In the genomic region with DNA sequence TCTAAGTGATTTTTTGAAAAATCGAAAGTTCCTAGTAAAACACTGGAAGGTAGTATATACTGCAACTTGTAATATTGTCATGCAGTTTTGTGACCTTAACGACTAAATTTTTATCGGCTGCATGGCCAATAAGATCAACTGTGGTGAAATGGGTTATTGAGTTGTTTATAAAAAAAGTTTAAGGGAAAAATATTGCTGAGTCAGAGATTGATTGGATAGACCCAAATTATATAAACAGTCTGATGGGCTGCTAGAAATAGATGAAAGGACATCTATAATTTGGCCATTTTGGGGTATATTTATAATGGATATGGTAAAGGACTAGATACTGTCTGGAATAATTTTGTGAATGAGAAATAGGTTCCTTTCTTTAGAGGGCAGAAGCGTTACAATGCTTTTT, we compare ENCODE assay signal across 34 cellular contexts.
"Had no signal": no experiment of that assay in that cellular context is flagged by ENCODE, and none has a peak within 500 bp of the region (broad histone marks: within the 10 kb centered on the region; RNA-seq: fewer than 3 reads in every experiment).

No MANE protein-coding gene starts in this region.

- H3K36me3 ChIP-seq: brain microvascular endothelial cell had no signal

- DNase-seq: activated CD4-positive, alpha-beta memory T cell treated with anti-CD3 and anti-CD28 coated beads, Interleukin-2, amount 10 ng/mL, durations not matched to agents 7 days and 5 days; activated CD4-positive, alpha-beta T cell treated with anti-CD3 and anti-CD28 coated beads for 1 hour; activated CD4-positive, alpha-beta T cell treated with anti-CD3 and anti-CD28 coated beads for 36 hours; activated CD4-positive, alpha-beta T cell treated with anti-CD3 and anti-CD28 coated beads for 48 hours; activated CD4-positive, alpha-beta T cell treated with anti-CD3 and anti-CD28 coated beads, Interleukin-2, amount 10 ng/mL, durations not matched to agents 7 days and 5 days; activated CD4-positive, alpha-beta T cell treated with anti-CD3 and anti-CD28 coated beads, Interleukin-2, amount 50 U/mL, for 48 hours; activated CD4-positive, CD25-positive, alpha-beta regulatory T cell; activated CD8-positive, alpha-beta memory T cell treated with anti-CD3 and anti-CD28 coated beads for 24 hours; activated CD8-positive, alpha-beta memory T cell treated with anti-CD3 and anti-CD28 coated beads, Interleukin-2, amount 10 ng/mL, durations not matched to agents 7 days and 5 days; activated CD8-positive, alpha-beta memory T cell treated with anti-CD3 and anti-CD28 coated beads, Interleukin-2, amount 50 U/mL, for 48 hours; activated CD8-positive, alpha-beta T cell treated with anti-CD3 and anti-CD28 coated beads, Interleukin-2, amount 10 ng/mL, durations not matched to agents 7 days and 5 days; activated effector memory CD4-positive, alpha-beta T cell treated with anti-CD3 and anti-CD28 coated beads, Interleukin-2, amount 50 U/mL, for 16 hours; activated gamma-delta T cell treated with Interleukin-2 at 50 U/mL for 16 hours; activated naive CD4-positive, alpha-beta T cell; activated naive CD4-positive, alpha-beta T cell treated with anti-CD3 and anti-CD28 coated beads for 36 hours; activated naive CD4-positive, alpha-beta T cell treated with anti-CD3 and anti-CD28 coated beads, Interleukin-2, amount 50 U/mL, for 16 hours; activated naive CD8-positive, alpha-beta T cell treated with anti-CD3 and anti-CD28 coated beads for 36 hours; activated T-cell treated with anti-CD3 and anti-CD28 coated beads, Interleukin-2, amount 50 U/mL, for 24 hours; activated T-cell treated with anti-CD3 and anti-CD28 coated beads, Interleukin-2, amount 50 U/mL, for 48 hours; adrenal gland; amniotic stem cell; aorta; body of pancreas; brain microvascular endothelial cell; central memory CD4-positive, alpha-beta T cell; T-helper 1 cell; T-helper 2 cell; T-helper 9 cell; WERI-Rb-1 had no signal

- H3K4me1 ChIP-seq: body of pancreas, breast epithelium had no signal

- H3K4me3 ChIP-seq: adrenal gland, body of pancreas, breast epithelium had no signal

- H3K9me3 ChIP-seq: adrenal gland, body of pancreas, breast epithelium had no signal

- ATAC-seq: activated CD4-positive, alpha-beta T cell treated with anti-CD3 and anti-CD28 coated beads for 36 hours; activated CD4-positive, CD25-positive, alpha-beta regulatory T cell treated with anti-CD3 and anti-CD28 coated beads, Interleukin-2, amount 50 U/mL, for 24 hours; activated CD8-positive, alpha-beta memory T cell treated with anti-CD3 and anti-CD28 coated beads, Interleukin-2, amount 10 ng/mL, durations not matched to agents 7 days and 5 days; activated CD8-positive, alpha-beta T cell treated with anti-CD3 and anti-CD28 coated beads, Interleukin-2, amount 10 ng/mL, durations not matched to agents 7 days and 5 days; activated naive CD4-positive, alpha-beta T cell treated with anti-CD3 and anti-CD28 coated beads, Interleukin-2, amount 50 U/mL, for 72 hours; body of pancreas; WTC11 had no signal

- H3K27me3 ChIP-seq: adrenal gland, body of pancreas, brain microvascular endothelial cell, breast epithelium had no signal

- H3K27ac ChIP-seq: body of pancreas, brain microvascular endothelial cell, breast epithelium, WERI-Rb-1 had no signal

- FAIRE-seq: astrocyte had no signal
